In the genomic region with DNA sequence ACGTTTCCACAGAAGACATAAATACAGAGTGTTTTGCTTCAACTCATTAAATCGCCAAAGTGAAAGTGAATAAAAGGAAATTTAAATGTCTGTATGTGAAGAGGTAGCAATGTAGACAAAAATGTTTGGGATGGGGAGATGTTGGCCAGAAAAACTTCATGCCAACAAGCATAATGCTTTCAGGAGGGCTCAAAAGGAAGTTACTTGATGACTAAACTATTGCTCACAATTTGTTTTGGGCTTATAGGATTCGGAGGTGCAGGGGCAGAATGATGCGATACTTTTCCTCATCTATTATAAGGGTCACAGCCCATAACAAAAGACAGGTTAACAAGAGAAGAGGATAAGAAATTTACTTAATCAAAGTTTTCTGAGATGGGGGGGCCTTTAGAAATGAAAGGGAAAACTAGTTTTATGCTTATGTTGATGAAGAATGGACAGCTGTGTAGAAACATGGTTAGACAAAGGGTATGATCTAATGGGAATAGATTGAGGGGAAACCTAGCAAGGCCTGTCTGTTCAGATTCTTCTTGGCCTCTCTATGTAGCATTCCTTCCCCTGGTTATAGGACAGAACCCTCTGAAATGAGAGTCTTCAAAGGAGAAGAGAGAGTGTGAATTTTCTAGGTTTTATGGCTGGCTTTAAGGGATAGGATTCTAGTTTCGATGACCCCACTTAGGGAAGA, we compare ENCODE assay signal across 15 cellular contexts.
DNase-seq lines count a peak whose midpoint lies in the region; ATAC-seq, FAIRE-seq and TF ChIP-seq lines count a peak whose summit lies in the region.
"Had no signal": no experiment of that assay in that cellular context is flagged by ENCODE, and none has a peak within 500 bp of the region (broad histone marks: within the 10 kb centered on the region; RNA-seq: fewer than 3 reads in every experiment).

No MANE protein-coding gene starts in this region.

- intact Hi-C loops in HepG2 (cut with micrococcal nuclease; ENCODE audit: unreplicated experiment), result no loop called here

- no peaks in the 10 kb centered on the region for H3K36me3 ChIP-seq in GM23248 (ENCODE audit: low read depth)
- no peaks in the 10 kb centered on the region for H3K36me3 ChIP-seq in RWPE2 (ENCODE audit: low read depth)
- no peaks in the 10 kb centered on the region for H3K36me3 ChIP-seq in thoracic aorta
- H3K36me3 ChIP-seq in HepG2 (replicated peaks in 1 of 2; ENCODE audit: control insufficient read depth in 1 of 2, insufficient read depth in 2 of 2, low read length in 2 of 2), result no peaks in the 10 kb centered on the region
- H3K36me3 ChIP-seq: HAP-1 had no signal

- 0 out of 2 replicates have a peak overlapping the region, but pooled peaks have one; percentile 22 for H2AFZ ChIP-seq in GM23248
- no peak overlapping the region for H2AFZ ChIP-seq in HepG2 (ENCODE audit: low read length)

- FAIRE-seq in HepG2 (lab: Jason Lieb, UNC), result no peak

- ATAC-seq in RWPE2 (ENCODE audit: low read depth), result peak; percentile 96
- ATAC-seq in thoracic aorta (ENCODE audit: insufficient number of reproducible peaks, low FRiP score, low read depth), result no peak
- no peak for ATAC-seq in HepG2
- no peak for ATAC-seq in HG02571 (IDR thresholded peaks at IDR 0.05; ENCODE audit: unreplicated experiment)
- ATAC-seq: right cardiac atrium had no signal

- no peak for TF ChIP-seq POLR2A in HepG2 (IDR thresholded peaks at IDR 0.05; ENCODE audit: insufficient read depth in 1 of 2, low read depth in 2 of 2, low read length in 2 of 2)

- in situ Hi-C loops in GM23248 (cut with MboI) (no loop called here), HepG2 (cut with HindIII; ENCODE audit: extremely low pct_ligation_motif_present, low pct_unique_long_range_greater_than_20kb) (no loop called here)

- no peaks in the 10 kb centered on the region for H3K9me2 ChIP-seq in GM23248 (ENCODE audit: insufficient read depth)

- TF ChIP-seq EP300 in HepG2 (IDR thresholded peaks at IDR 0.05; ENCODE audit: low read depth in 2 of 2, low read length in 2 of 2) (no peak), HepG2 (CRISPR knock-in tag; IDR thresholded peaks at IDR 0.05; ENCODE audit: borderline replicate concordance) (no peak)

- H3K27me3 ChIP-seq in GM23248 (replicated peaks; ENCODE audit: insufficient read depth), result no peaks in the 10 kb centered on the region
- H3K27me3 ChIP-seq in RWPE2 (ENCODE audit: insufficient read depth, poor library complexity, severe bottlenecking), result no peaks in the 10 kb centered on the region
- no peaks in the 10 kb centered on the region for H3K27me3 ChIP-seq in thoracic aorta (replicated peaks; ENCODE audit: insufficient read depth)
- H3K27me3 ChIP-seq in HepG2 (ENCODE audit: control insufficient read depth in 1 of 2, insufficient read depth in 2 of 2, low read length in 2 of 2), result no peaks in the 10 kb centered on the region

- 34 to 35% methylated on average over 5 of the region's 5 CpGs for WGBS in GM23248 (ENCODE audit: low coverage in 1 of 2, low lambda C conversion rate in 2 of 2, missing lambda C conversion rate in 2 of 2), 2 experiments
- 88% methylated on average over 5 of the region's 5 CpGs for WGBS in HepG2 (ENCODE audit: low lambda C conversion rate)

- TF ChIP-seq RAD21 in HepG2 (CRISPR knock-in tag; IDR thresholded peaks at IDR 0.05), result no peak

- TF ChIP-seq CTCF in RWPE2 (IDR thresholded peaks at IDR 0.05; ENCODE audit: poor library complexity, severe bottlenecking), result no peak
- no peak for TF ChIP-seq CTCF in fibroblast of the aortic adventitia (IDR thresholded peaks at IDR 0.05; ENCODE audit: insufficient read depth, low read length)
- TF ChIP-seq CTCF in thoracic aorta (IDR thresholded peaks at IDR 0.05), result no peak
- TF ChIP-seq CTCF in HepG2 (CRISPR knock-in tag; IDR thresholded peaks at IDR 0.05), result no peak

- H3F3A ChIP-seq in GM23248 (ENCODE audit: insufficient read depth), result peaks cover 10% of the 10 kb centered on the region; the same call in 1 of the 2 replicates

- H3K9ac ChIP-seq in GM23248, result no peak overlapping the region
- H3K9ac ChIP-seq in HepG2 (ENCODE audit: insufficient read depth, low read depth, low read length), result no peak overlapping the region

- peak overlapping the region; percentile 36 for H3K4me3 ChIP-seq in GM23248
- no peak overlapping the region for H3K4me3 ChIP-seq in RWPE2 (ENCODE audit: severe bottlenecking)
- no peak overlapping the region for H3K4me3 ChIP-seq in fibroblast of the aortic adventitia (ENCODE audit: low read depth, low read length)
- peak overlapping the region; percentile 10 for H3K4me3 ChIP-seq in thoracic aorta
- H3K4me3 ChIP-seq in HepG2 (replicated peaks in 1 of 3; ENCODE audit: insufficient read depth in 1 of 3, low read depth in 2 of 3, low read length in 3 of 3), result no peak overlapping the region
- H3K4me3 ChIP-seq: HAP-1 had no signal

- H3K9me3 ChIP-seq in GM23248 (ENCODE audit: low read depth), result no peaks in the 10 kb centered on the region
- no peaks in the 10 kb centered on the region for H3K9me3 ChIP-seq in RWPE2 (ENCODE audit: severe bottlenecking)
- H3K9me3 ChIP-seq in thoracic aorta, result no peaks in the 10 kb centered on the region
- no peaks in the 10 kb centered on the region for H3K9me3 ChIP-seq in HepG2 (ENCODE audit: low read length)
- H3K9me3 ChIP-seq: HAP-1 had no signal

- H3K27ac ChIP-seq in GM23248 (0 out of 2 replicates have a peak overlapping the region, but pooled peaks have one; percentile 15), RWPE2 (ENCODE audit: poor library complexity, severe bottlenecking) (peak overlapping the region; percentile 60), thoracic aorta (no peak overlapping the region), HepG2 (ENCODE audit: extremely low read length, insufficient read depth, low read length) (no peak overlapping the region)

- DNase-seq in GM23248 (peak; percentile 72), RWPE2 (ENCODE audit: low spot score) (no peak), fibroblast of the aortic adventitia (ENCODE audit: low read depth) (peak; percentile 69), thoracic aorta (ENCODE audit: low spot score) (no peak), HepG2 (ENCODE audit: low spot score) (no peak), Ammon's horn (ENCODE audit: low spot score) (no peak)
- DNase-seq: activated CD4-positive, alpha-beta T cell treated with anti-CD3 and anti-CD28 coated beads for 1 hour; activated T-cell treated with anti-CD3 and anti-CD28 coated beads for 4 hours; CD8-positive, alpha-beta memory T cell; cortex of kidney; NCI-H2171; right cardiac atrium; stimulated activated naive CD4-positive, alpha-beta T cell treated with Interleukin-2 at 50 U/mL for 16 hours had no signal

- H3K4me1 ChIP-seq in GM23248 (ENCODE audit: insufficient read depth) (peaks cover 17% of the 10 kb centered on the region), RWPE2 (ENCODE audit: insufficient read depth, poor library complexity, severe bottlenecking) (peaks cover 29% of the 10 kb centered on the region), thoracic aorta (ENCODE audit: control insufficient read depth in 1 of 2, low read depth in 2 of 2) (peaks cover 0 to 15% of the 10 kb centered on the region in 2 donors), HepG2 (ENCODE audit: insufficient read depth, low read length) (peaks cover 26% of the 10 kb centered on the region)
- H3K4me1 ChIP-seq: HAP-1 had no signal

- POLR2A ChIA-PET in HepG2 (lab: Yijun Ruan, JAX), result no interaction called here

- H3K4me2 ChIP-seq in GM23248 (ENCODE audit: unreplicated experiment) (peak overlapping the region; percentile 13), HepG2 (ENCODE audit: low read depth, low read length) (no peak overlapping the region)

- H4K20me1 ChIP-seq in GM23248 (ENCODE audit: insufficient read depth) (no peaks in the 10 kb centered on the region), HepG2 (ENCODE audit: insufficient read depth, low read length) (no peaks in the 10 kb centered on the region)

- CTCF ChIA-PET in HepG2 (lab: Yijun Ruan, JAX; ENCODE audit: low intra/inter-chr PET ratio, low total read pairs), result no interaction called here

- no peaks in the 10 kb centered on the region for H3K79me2 ChIP-seq in GM23248 (ENCODE audit: insufficient read depth)
- H3K79me2 ChIP-seq in HepG2 (ENCODE audit: insufficient read depth, low read length), result no peaks in the 10 kb centered on the region

- BruUV-seq in HepG2 (replicated peaks; lab: Mats Ljungman, UMichigan), result no TSS peak

TF ChIP-seq in HepG2, 621 proteins besides CTCF, POLR2A, EP300 and RAD21 (continues in another document):
- TF ChIP-seq, protein P1, sequence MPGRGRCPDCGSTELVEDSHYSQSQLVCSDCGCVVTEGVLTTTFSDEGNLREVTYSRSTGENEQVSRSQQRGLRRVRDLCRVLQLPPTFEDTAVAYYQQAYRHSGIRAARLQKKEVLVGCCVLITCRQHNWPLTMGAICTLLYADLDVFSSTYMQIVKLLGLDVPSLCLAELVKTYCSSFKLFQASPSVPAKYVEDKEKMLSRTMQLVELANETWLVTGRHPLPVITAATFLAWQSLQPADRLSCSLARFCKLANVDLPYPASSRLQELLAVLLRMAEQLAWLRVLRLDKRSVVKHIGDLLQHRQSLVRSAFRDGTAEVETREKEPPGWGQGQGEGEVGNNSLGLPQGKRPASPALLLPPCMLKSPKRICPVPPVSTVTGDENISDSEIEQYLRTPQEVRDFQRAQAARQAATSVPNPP (CRISPR knock-in tag; IDR thresholded peaks at IDR 0.05), result no peak
- TF ChIP-seq EZH2 (conservative IDR thresholded peaks at IDR 0.05; ENCODE audit: low read depth, low read length) (no peak), RXRA (CRISPR knock-in tag; IDR thresholded peaks at IDR 0.05) (no peak), CCDC6 (CRISPR knock-in tag; IDR thresholded peaks at IDR 0.05) (no peak), NFE2 (CRISPR knock-in tag; IDR thresholded peaks at IDR 0.05) (no peak)
- TF ChIP-seq, protein P2, sequence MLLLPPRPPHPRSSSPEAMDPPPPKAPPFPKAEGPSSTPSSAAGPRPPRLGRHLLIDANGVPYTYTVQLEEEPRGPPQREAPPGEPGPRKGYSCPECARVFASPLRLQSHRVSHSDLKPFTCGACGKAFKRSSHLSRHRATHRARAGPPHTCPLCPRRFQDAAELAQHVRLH (CRISPR knock-in tag; IDR thresholded peaks at IDR 0.05; ENCODE audit: borderline replicate concordance, low read depth), result no peak
- TF ChIP-seq, protein P3, sequence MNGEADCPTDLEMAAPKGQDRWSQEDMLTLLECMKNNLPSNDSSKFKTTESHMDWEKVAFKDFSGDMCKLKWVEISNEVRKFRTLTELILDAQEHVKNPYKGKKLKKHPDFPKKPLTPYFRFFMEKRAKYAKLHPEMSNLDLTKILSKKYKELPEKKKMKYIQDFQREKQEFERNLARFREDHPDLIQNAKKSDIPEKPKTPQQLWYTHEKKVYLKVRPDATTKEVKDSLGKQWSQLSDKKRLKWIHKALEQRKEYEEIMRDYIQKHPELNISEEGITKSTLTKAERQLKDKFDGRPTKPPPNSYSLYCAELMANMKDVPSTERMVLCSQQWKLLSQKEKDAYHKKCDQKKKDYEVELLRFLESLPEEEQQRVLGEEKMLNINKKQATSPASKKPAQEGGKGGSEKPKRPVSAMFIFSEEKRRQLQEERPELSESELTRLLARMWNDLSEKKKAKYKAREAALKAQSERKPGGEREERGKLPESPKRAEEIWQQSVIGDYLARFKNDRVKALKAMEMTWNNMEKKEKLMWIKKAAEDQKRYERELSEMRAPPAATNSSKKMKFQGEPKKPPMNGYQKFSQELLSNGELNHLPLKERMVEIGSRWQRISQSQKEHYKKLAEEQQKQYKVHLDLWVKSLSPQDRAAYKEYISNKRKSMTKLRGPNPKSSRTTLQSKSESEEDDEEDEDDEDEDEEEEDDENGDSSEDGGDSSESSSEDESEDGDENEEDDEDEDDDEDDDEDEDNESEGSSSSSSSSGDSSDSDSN (CRISPR knock-in tag; IDR thresholded peaks at IDR 0.05), result no peak

Comparison
In these comparisons a context has a peak if more than half of its experiments do, and no peak if none do; other contexts are left out.
1. DNase-seq: peak in GM23248 (single experiment) and fibroblast of the aortic adventitia (single experiment); none in RWPE2 (single experiment), thoracic aorta (single experiment), HepG2 (single experiment) and Ammon's horn (single experiment).
2. H3K27ac ChIP-seq: peak in GM23248 (single experiment) and RWPE2 (single experiment); none in thoracic aorta (0 of 2) and HepG2 (single experiment).
3. H3K4me3 ChIP-seq: peak in GM23248 (single experiment) and thoracic aorta (single experiment); none in RWPE2 (single experiment), fibroblast of the aortic adventitia (single experiment) and HepG2 (0 of 3).